21 cellular contexts compared by ENCODE assay signal in the genomic region with DNA sequence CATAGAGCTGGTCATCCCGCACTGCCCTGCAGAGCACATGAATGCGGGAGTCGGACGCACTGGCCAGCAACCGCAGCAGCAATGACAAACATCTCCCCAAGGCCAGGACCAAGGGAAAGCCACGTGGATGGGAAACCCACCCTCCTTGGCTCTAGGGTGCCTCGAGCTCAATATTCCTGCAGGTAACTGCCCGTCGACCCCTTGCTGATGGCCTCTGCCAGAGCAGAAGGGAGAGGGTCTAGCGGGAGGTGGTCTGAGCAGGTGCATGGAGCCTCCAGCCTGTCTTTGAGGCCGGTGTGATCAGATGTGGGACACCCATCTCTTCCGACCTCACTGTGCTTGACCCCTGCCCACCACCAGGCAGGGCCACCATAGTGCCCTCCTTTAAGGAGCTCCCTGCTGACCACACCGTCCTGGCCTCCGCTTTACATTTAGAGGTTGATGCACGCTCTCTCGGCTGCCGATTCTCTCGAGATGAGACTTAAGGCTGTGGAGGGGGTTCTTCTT.
DNase-seq lines count a peak whose midpoint lies in the region; ATAC-seq and TF ChIP-seq lines count a peak whose summit lies in the region.
"Had no signal": no experiment of that assay in that cellular context is flagged by ENCODE, and none has a peak within 500 bp of the region (broad histone marks: within the 10 kb centered on the region; RNA-seq: fewer than 3 reads in every experiment).

No MANE protein-coding gene starts in this region.

- H2AK5ac ChIP-seq in H9 (ENCODE audit: insufficient read length, low read length): no peak overlapping the region

- no peaks in the 10 kb centered on the region for H3K27me3 ChIP-seq in BE2C
- H3K27me3 ChIP-seq in H9 (ENCODE audit: insufficient read depth, low read length): no peaks in the 10 kb centered on the region
- no peaks in the 10 kb centered on the region for H3K27me3 ChIP-seq in brain microvascular endothelial cell (replicated peaks)

- no peak overlapping the region for H3K14ac ChIP-seq in H9 (ENCODE audit: insufficient read depth, low read length)

- H3K79me2 ChIP-seq in H9 (ENCODE audit: insufficient read depth, low read length): no peaks in the 10 kb centered on the region

- H3K79me1 ChIP-seq in H9 (ENCODE audit: insufficient read depth, low read depth, low read length, poor library complexity, severe bottlenecking): no peaks in the 10 kb centered on the region

- H3K4me1 Mint-ChIP-seq in H9 (peaks cover 3 to 12% of the 10 kb centered on the region in 2 experiments; a peak in 3 of 4 replicates), type B pancreatic cell (ENCODE audit: unreplicated experiment) (peaks cover 16% of the 10 kb centered on the region)
- H3K4me1 Mint-ChIP-seq: B cell, IgD-negative memory B cell had no signal

- no peaks in the 10 kb centered on the region for H3K4me1 ChIP-seq in BE2C
- no peaks in the 10 kb centered on the region for H3K4me1 ChIP-seq in H9 (ENCODE audit: insufficient read depth, low read length)
- H3K4me1 ChIP-seq: A549 had no signal

- DNase-seq in BE2C: peak; percentile 5
- DNase-seq in H9: peak; percentile 25
- peak; percentile 76 for DNase-seq in mesenteric fat pad (ENCODE audit: low spot score)
- peak; percentile 56 for DNase-seq in type B pancreatic cell (ENCODE audit: extremely low spot score, unreplicated experiment)
- no peak for DNase-seq in T-helper 2 cell
- no peak for DNase-seq in activated naive CD4-positive, alpha-beta T cell treated with anti-CD3 and anti-CD28 coated beads, Interleukin-2, amount 50 U/mL, for 72 hours (ENCODE audit: low spot score in 2 of 2)
- no peak for DNase-seq in brain microvascular endothelial cell
- DNase-seq: GM23248, HCEC 1CT, NCI-H1105, NCI-H146, NCI-H2029, NCI-H2227 treated with DMSO at 0.1 percent for 48 hours, NCI-H510A treated with DMSO at 0.1 percent for 48 hours, NCI-H748 treated with DMSO at 0.1 percent for 48 hours, SIG-M5, SK-N-SH had no signal

- H2BK120ac ChIP-seq in H9 (ENCODE audit: low read depth, low read length, poor library complexity, severe bottlenecking): no peak overlapping the region

- H2BK12ac ChIP-seq in H9 (ENCODE audit: insufficient read length, low read depth, low read length): no peak overlapping the region

- H3K27ac ChIP-seq in H9 (ENCODE audit: insufficient read length, low read depth, low read length) (no peak overlapping the region), brain microvascular endothelial cell (no peak overlapping the region)
- H3K27ac ChIP-seq: A549, GM23248 had no signal

- TF ChIP-seq CTCF in BE2C (IDR thresholded peaks at IDR 0.05; ENCODE audit: low read depth, low read length) (no peak), H9 (conservative IDR thresholded peaks at IDR 0.05) (no peak), type B pancreatic cell (conservative IDR thresholded peaks at IDR 0.05) (no peak), brain microvascular endothelial cell (IDR thresholded peaks at IDR 0.05; ENCODE audit: low read depth, low read length, missing control alignments) (no peak)

- H4K5ac ChIP-seq in H9 (ENCODE audit: insufficient read length, low read depth, low read length): no peak overlapping the region

- no peak overlapping the region for H3T11ph ChIP-seq in H9 (ENCODE audit: low read length)

- H2BK5ac ChIP-seq in H9 (ENCODE audit: insufficient read length, low read length): no peak overlapping the region

- no peak overlapping the region for H3K4ac ChIP-seq in H9 (ENCODE audit: low read depth, low read length)

- no peaks in the 10 kb centered on the region for H3K9me3 Mint-ChIP-seq in H9
- no peaks in the 10 kb centered on the region for H3K9me3 Mint-ChIP-seq in type B pancreatic cell
- H3K9me3 Mint-ChIP-seq in activated naive CD4-positive, alpha-beta T cell treated with anti-CD3 and anti-CD28 coated beads, Interleukin-2, amount 50 U/mL, for 72 hours: no peaks in the 10 kb centered on the region

- H3K18ac ChIP-seq in H9 (ENCODE audit: insufficient read length, low read depth, low read length): no peak overlapping the region

- ATAC-seq in activated naive CD4-positive, alpha-beta T cell treated with anti-CD3 and anti-CD28 coated beads, Interleukin-2, amount 50 U/mL, for 72 hours: no peak
- ATAC-seq: A549, Panc1 had no signal

- H2AFZ ChIP-seq in H9 (ENCODE audit: low read length): no peak overlapping the region
- H2AFZ ChIP-seq: GM23248 had no signal

- in situ Hi-C loops in brain microvascular endothelial cell (cut with HindIII; ENCODE audit: low pct_ligation_motif_present, low sequenced_read_pairs): no loop called here

- H4K8ac ChIP-seq in H9 (replicated peaks; ENCODE audit: insufficient read length, low read depth, low read length): no peak overlapping the region

- H3K36me3 ChIP-seq in BE2C (peaks cover 80% of the 10 kb centered on the region), brain microvascular endothelial cell (replicated peaks) (no peaks in the 10 kb centered on the region)

- H3K56ac ChIP-seq in H9 (ENCODE audit: insufficient read length, low read depth, low read length): no peak overlapping the region

- no peaks in the 10 kb centered on the region for H3K36me3 Mint-ChIP-seq in H9 (ENCODE audit: insufficient read depth in 1 of 3, low read depth in 3 of 3)
- no peaks in the 10 kb centered on the region for H3K36me3 Mint-ChIP-seq in type B pancreatic cell
- no peaks in the 10 kb centered on the region for H3K36me3 Mint-ChIP-seq in activated naive CD4-positive, alpha-beta T cell treated with anti-CD3 and anti-CD28 coated beads, Interleukin-2, amount 50 U/mL, for 72 hours

- no peaks in the 10 kb centered on the region; the same call in 1 of the 2 replicates for H3K27me3 Mint-ChIP-seq in H9 (ENCODE audit: low read depth)
- H3K27me3 Mint-ChIP-seq in type B pancreatic cell: no peaks in the 10 kb centered on the region
- H3K27me3 Mint-ChIP-seq: B cell, IgD-negative memory B cell had no signal

- H3K9ac ChIP-seq in H9 (ENCODE audit: extremely low read depth, insufficient read length, low read length): no peak overlapping the region
- H3K9ac ChIP-seq: GM23248, SK-N-SH had no signal

- H4K91ac ChIP-seq in H9 (ENCODE audit: insufficient read length, low read depth, low read length): no peak overlapping the region

- no peak overlapping the region for H2BK20ac ChIP-seq in H9 (ENCODE audit: low read depth, low read length, poor library complexity, severe bottlenecking)

- H4K20me1 ChIP-seq in H9 (ENCODE audit: control insufficient read depth, insufficient read depth, insufficient read length): no peaks in the 10 kb centered on the region

- H3K27ac Mint-ChIP-seq in H9: peak overlapping the region in 1 of 3 experiments; percentile 79; a peak in 1 of 7 replicates
- H3K27ac Mint-ChIP-seq in type B pancreatic cell: no peak overlapping the region
- H3K27ac Mint-ChIP-seq in activated naive CD4-positive, alpha-beta T cell treated with anti-CD3 and anti-CD28 coated beads, Interleukin-2, amount 50 U/mL, for 72 hours: no peak overlapping the region
- H3K27ac Mint-ChIP-seq: B cell, IgD-negative memory B cell had no signal

- H3K4me3 ChIP-seq in BE2C (ENCODE audit: low read depth, low read length) (no peak overlapping the region), brain microvascular endothelial cell (ENCODE audit: low read depth, low read length) (no peak overlapping the region)
- H3K4me3 ChIP-seq: A549, GM23248 had no signal

- no peaks in the 10 kb centered on the region for H3K23me2 ChIP-seq in H9 (ENCODE audit: insufficient read length, low read depth, low read length, poor library complexity, severe bottlenecking)

- no peak overlapping the region for H3K23ac ChIP-seq in H9 (ENCODE audit: insufficient read length, low read depth, low read length)

- WGBS in H9 (ENCODE audit: extremely low coverage, insufficient read length, low lambda C conversion rate): no CpG with 5 or more reads among the region's 18 CpGs

- H3K4me3 Mint-ChIP-seq in H9: no peak overlapping the region
- H3K4me3 Mint-ChIP-seq in type B pancreatic cell: no peak overlapping the region
- H3K4me3 Mint-ChIP-seq: B cell, IgD-negative memory B cell had no signal

- H2BK15ac ChIP-seq in H9 (ENCODE audit: low read depth, low read length): no peak overlapping the region

- no peaks in the 10 kb centered on the region for H3K9me3 ChIP-seq in BE2C
- H3K9me3 ChIP-seq in H9 (ENCODE audit: control insufficient read depth, low read depth, low read length): no peaks in the 10 kb centered on the region
- H3K9me3 ChIP-seq: A549, SK-N-SH had no signal

- H3K4me2 ChIP-seq in H9 (ENCODE audit: insufficient read depth, insufficient read length, low read length): no peak overlapping the region
- H3K4me2 ChIP-seq: A549, SK-N-SH had no signal

Comparison
In these comparisons a context has a peak if more than half of its experiments do, and no peak if none do; other contexts are left out.
1. DNase-seq: peak in BE2C (single experiment), H9 (single experiment), mesenteric fat pad (single experiment) and type B pancreatic cell (single experiment); none in T-helper 2 cell (0 of 5), activated naive CD4-positive, alpha-beta T cell treated with anti-CD3 and anti-CD28 coated beads, Interleukin-2, amount 50 U/mL, for 72 hours (0 of 2) and brain microvascular endothelial cell (single experiment).